Comparison of ENCODE assay signal across 8 cellular contexts in the genomic region with DNA sequence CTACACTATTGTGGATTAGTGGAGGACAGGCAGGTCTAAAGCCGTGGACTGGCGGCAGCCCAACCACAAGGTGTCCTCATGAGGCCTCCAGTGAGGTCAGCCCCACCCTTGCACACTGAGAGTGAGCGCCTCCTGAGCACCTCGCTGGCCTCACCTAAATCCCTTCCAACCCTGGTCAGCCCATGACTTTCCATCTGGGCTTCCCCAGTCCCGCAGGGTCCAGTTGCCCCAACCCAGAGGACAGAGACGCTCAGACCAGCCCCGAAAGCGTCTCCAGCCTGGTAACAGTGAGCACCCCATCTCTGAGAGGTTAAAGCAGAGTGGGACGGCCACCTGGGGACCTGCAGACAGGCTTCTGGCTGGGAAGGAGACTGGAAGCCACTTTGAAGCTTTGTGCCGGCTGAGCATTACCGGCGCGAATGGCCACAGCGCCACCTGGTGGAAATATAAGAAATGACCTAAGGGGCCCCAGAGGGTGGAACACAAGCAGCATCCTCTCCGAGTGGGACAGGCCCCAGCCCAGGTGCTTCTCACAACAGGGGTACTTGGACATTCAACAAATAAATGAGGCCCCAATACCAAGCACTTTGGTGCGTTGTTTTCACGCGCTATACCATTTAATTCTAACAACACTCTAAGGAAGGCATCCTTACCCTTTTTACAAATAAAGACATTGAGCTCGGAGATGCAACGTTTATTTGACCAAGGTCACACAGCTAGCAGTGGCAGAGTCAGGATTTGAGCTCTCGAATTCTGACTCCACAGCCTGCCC.
DNase-seq lines count a peak whose midpoint lies in the region; ATAC-seq and TF ChIP-seq lines count a peak whose summit lies in the region.

No MANE protein-coding gene starts in this region.

- H3K4me3 ChIP-seq in Caco-2 (ENCODE audit: low read depth, low read length) (peak overlapping the region; percentile 28), right cardiac atrium (ENCODE audit: low read length) (no peak overlapping the region)

- intact Hi-C loops in Caco-2 (cut with micrococcal nuclease; ENCODE audit: unreplicated experiment) (loop anchor here (1.0 to 5.0 kb wide), 7 partner anchors 71 to 1694 kb away; no protein-coding TSS in a partner anchor), right cardiac atrium (cut with DNase I) (loop anchor here (5.0 to 10.0 kb wide), 4 partner anchors 382 to 1851 kb away; a partner anchor contains a TSS), sciatic nerve (cut with DNase I) (no loop called here)

- CTCF ChIA-PET in Caco-2 (lab: Charles Lee): interaction anchor here (0.5 to 3.9 kb wide), 58 partner anchors 9 to 1694 kb away, joined by 3 to 60 read pairs (median 4); a partner anchor contains a TSS

- BruUV-seq in Caco-2 (replicated peaks; lab: Mats Ljungman, UMichigan): no TSS peak

- 28% methylated on average over 21 of the region's 21 CpGs for WGBS in right cardiac atrium

- H3K27me3 ChIP-seq in Caco-2 (replicated peaks; ENCODE audit: control insufficient read depth, insufficient read depth, low read length) (no peaks in the 10 kb centered on the region), right cardiac atrium (ENCODE audit: control insufficient read depth, insufficient read depth) (no peaks in the 10 kb centered on the region)

- peaks cover 11% of the 10 kb centered on the region for H3K4me1 ChIP-seq in Caco-2
- H3K4me1 ChIP-seq in right cardiac atrium (ENCODE audit: control insufficient read depth, insufficient read depth, low read length): no peaks in the 10 kb centered on the region

- H3K27ac ChIP-seq in right cardiac atrium (ENCODE audit: low read length): no peak overlapping the region

- peak; percentile 91 to 96 for DNase-seq in Caco-2
- DNase-seq in GOT3 (lab: John Stamatoyannopoulos, UW): peak; percentile 44
- peak; percentile 61 for DNase-seq in NCI-H1105 treated with DMSO at 0.1 percent for 48 hours (lab: John Stamatoyannopoulos, UW)
- DNase-seq in T-helper 17 cell: peak; percentile 46 to 66 (median 48)
- peak; percentile 36 for DNase-seq in amniotic epithelial cell (ENCODE audit: low read depth)
- peak; percentile 59 to 80 (median 74) for DNase-seq in right cardiac atrium
- peak; percentile 83 for DNase-seq in sciatic nerve (ENCODE audit: low spot score)

- H3K27me3 Mint-ChIP-seq in Caco-2 (ENCODE audit: insufficient read depth, unreplicated experiment) (peaks cover 3% of the 10 kb centered on the region), T-helper 17 cell (peaks cover 5% of the 10 kb centered on the region)

- H3K36me3 ChIP-seq in Caco-2 (ENCODE audit: control insufficient read depth, insufficient read depth, low read length): no peaks in the 10 kb centered on the region

- TF ChIP-seq CTCF in Caco-2 (IDR thresholded peaks at IDR 0.05; ENCODE audit: insufficient read depth in 1 of 2, low read depth in 1 of 2, low read length in 1 of 2, severe bottlenecking in 1 of 2, unreplicated experiment in 1 of 2): peak; percentile 96 to 99

- H3K9me3 Mint-ChIP-seq in Caco-2 (ENCODE audit: unreplicated experiment): no peaks in the 10 kb centered on the region

- POLR2A ChIA-PET in Caco-2 (lab: Charles Lee): interaction anchor here (1.0 kb wide), 1 partner anchor 28 kb away, joined by 5 read pairs; no protein-coding TSS in a partner anchor

- no peaks in the 10 kb centered on the region for H3K9me3 ChIP-seq in Caco-2
- H3K9me3 ChIP-seq in T-helper 17 cell (ENCODE audit: control insufficient read depth, low read length, poor library complexity, severe bottlenecking): no peaks in the 10 kb centered on the region
- no peaks in the 10 kb centered on the region for H3K9me3 ChIP-seq in right cardiac atrium (ENCODE audit: control insufficient read depth, low read length)

- H3K4me1 Mint-ChIP-seq in Caco-2 (ENCODE audit: low read depth, unreplicated experiment): peaks cover 10% of the 10 kb centered on the region
- H3K4me1 Mint-ChIP-seq in T-helper 17 cell: peaks cover 11% of the 10 kb centered on the region

- H3K4me3 Mint-ChIP-seq in Caco-2 (ENCODE audit: unreplicated experiment) (peak overlapping the region; percentile 53), T-helper 17 cell (no peak overlapping the region)

- no peaks in the 10 kb centered on the region for H3K36me3 Mint-ChIP-seq in Caco-2 (ENCODE audit: insufficient read depth, unreplicated experiment)
- no peaks in the 10 kb centered on the region for H3K36me3 Mint-ChIP-seq in T-helper 17 cell (ENCODE audit: low read depth)

- no peak overlapping the region for H3K27ac Mint-ChIP-seq in Caco-2 (ENCODE audit: unreplicated experiment)
- H3K27ac Mint-ChIP-seq in T-helper 17 cell: peak overlapping the region; percentile 67

- ATAC-seq in T-helper 17 cell (peak; percentile 88), right cardiac atrium (peak; percentile 75 to 78), sciatic nerve (peak; percentile 81), GM21367 (IDR thresholded peaks at IDR 0.05; ENCODE audit: unreplicated experiment) (no peak)

Comparison
In these comparisons a context has a peak if more than half of its experiments do, and no peak if none do; other contexts are left out.
1. DNase-seq: peak in every context shown above with its lines; median percentile 94 in Caco-2; 83 in sciatic nerve; 74 in right cardiac atrium; 61 in NCI-H1105 treated with DMSO at 0.1 percent for 48 hours; 48 in T-helper 17 cell; 44 in GOT3; 36 in amniotic epithelial cell.